Comparison of ENCODE assay signal across 1 cellular context in genomic region chr20:24577271-24577909, GRCh38.
TF ChIP-seq lines count a peak whose summit lies in the region.

No MANE protein-coding gene starts in this region.

TF ChIP-seq in SK-N-SH treated with all-trans-retinoic acid at 6 μM for 48 hours, 23 proteins besides CTCF, POLR2A, EP300 and RAD21 (continued from another document):
- TF ChIP-seq, protein P1, sequence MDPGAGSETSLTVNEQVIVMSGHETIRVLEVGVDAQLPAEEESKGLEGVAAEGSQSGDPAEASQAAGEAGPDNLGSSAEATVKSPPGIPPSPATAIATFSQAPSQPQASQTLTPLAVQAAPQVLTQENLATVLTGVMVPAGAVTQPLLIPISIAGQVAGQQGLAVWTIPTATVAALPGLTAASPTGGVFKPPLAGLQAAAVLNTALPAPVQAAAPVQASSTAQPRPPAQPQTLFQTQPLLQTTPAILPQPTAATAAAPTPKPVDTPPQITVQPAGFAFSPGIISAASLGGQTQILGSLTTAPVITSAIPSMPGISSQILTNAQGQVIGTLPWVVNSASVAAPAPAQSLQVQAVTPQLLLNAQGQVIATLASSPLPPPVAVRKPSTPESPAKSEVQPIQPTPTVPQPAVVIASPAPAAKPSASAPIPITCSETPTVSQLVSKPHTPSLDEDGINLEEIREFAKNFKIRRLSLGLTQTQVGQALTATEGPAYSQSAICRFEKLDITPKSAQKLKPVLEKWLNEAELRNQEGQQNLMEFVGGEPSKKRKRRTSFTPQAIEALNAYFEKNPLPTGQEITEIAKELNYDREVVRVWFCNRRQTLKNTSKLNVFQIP (CRISPR knock-in tag; IDR thresholded peaks at IDR 0.05; ENCODE audit: borderline replicate concordance, low read depth) = no peak
- TF ChIP-seq RARB (CRISPR knock-in tag; IDR thresholded peaks at IDR 0.05) (no peak), ARNTL (CRISPR knock-in tag; IDR thresholded peaks at IDR 0.05; ENCODE audit: borderline replicate concordance, low read depth) (no peak), ISL1 (CRISPR knock-in tag; IDR thresholded peaks at IDR 0.05) (no peak)
TF ChIP-seq in SK-N-SH treated with all-trans-retinoic acid at 6 μM for 48 hours: peak in this region for 0.
